In genomic region chr14:21072102-21072501, GRCh38 we compare ENCODE assay signal across 8 cellular contexts. TPM values are rescaled to one million over a fixed set of nuclear protein-coding genes. Genes with fewer than 3 reads are reported as not detected.
A peak's percentile ranks its signal among the peaks of the same experiment; 100 is the strongest.
DNase-seq lines count a peak whose midpoint lies in the region; ATAC-seq and TF ChIP-seq lines count a peak whose summit lies in the region.

No MANE protein-coding gene starts in this region.

- TF ChIP-seq CTCF in DOHH2 (IDR thresholded peaks at IDR 0.05; ENCODE audit: low read depth, low read length, poor library complexity, severe bottlenecking) (no peak), OCI-LY1 (IDR thresholded peaks at IDR 0.05; ENCODE audit: low read length) (no peak), coronary artery (IDR thresholded peaks at IDR 0.05) (no peak)

- H3K9ac ChIP-seq in OCI-LY1 (ENCODE audit: low read length): no peak overlapping the region

- H4K20me1 ChIP-seq in DOHH2 (ENCODE audit: control insufficient read depth, insufficient read depth, low read depth, low read length) (no peaks in the 10 kb centered on the region), OCI-LY1 (ENCODE audit: insufficient read depth, low read length) (no peaks in the 10 kb centered on the region)

- H3K4me1 ChIP-seq in DOHH2 (ENCODE audit: control insufficient read depth, low read length) (peaks cover 46% of the 10 kb centered on the region), OCI-LY1 (ENCODE audit: insufficient read depth, low read length, severe bottlenecking) (peaks cover 22% of the 10 kb centered on the region), mesodermal cell (ENCODE audit: control insufficient read depth, insufficient read depth, low read length, poor library complexity, severe bottlenecking) (peaks cover 9% of the 10 kb centered on the region)

- DNase-seq in coronary artery (ENCODE audit: low spot score): no peak
- DNase-seq in NCI-H1436 treated with DMSO at 0.1 percent for 48 hours (lab: John Stamatoyannopoulos, UW): no peak

- no peaks in the 10 kb centered on the region for H3K79me2 ChIP-seq in DOHH2 (ENCODE audit: control insufficient read depth, low read length)
- no peaks in the 10 kb centered on the region for H3K79me2 ChIP-seq in OCI-LY1 (ENCODE audit: insufficient read depth, low read length)

- H3K36me3 ChIP-seq in DOHH2 (ENCODE audit: control insufficient read depth, low read length): no peaks in the 10 kb centered on the region
- no peaks in the 10 kb centered on the region for H3K36me3 ChIP-seq in OCI-LY1 (ENCODE audit: insufficient read depth, low read length)
- peaks cover 45% of the 10 kb centered on the region for H3K36me3 ChIP-seq in mesodermal cell (ENCODE audit: control insufficient read depth, insufficient read depth, low read length)

- H3K9me2 ChIP-seq in DOHH2 (replicated peaks; ENCODE audit: control insufficient read depth, low read length) (no peaks in the 10 kb centered on the region), OCI-LY1 (ENCODE audit: low read depth, low read length) (no peaks in the 10 kb centered on the region)

- H3K4me3 ChIP-seq in DOHH2 (ENCODE audit: low read length) (peak overlapping the region; percentile 67), OCI-LY1 (ENCODE audit: low read depth, low read length, poor library complexity, severe bottlenecking) (no peak overlapping the region), coronary artery (peak overlapping the region; percentile 80), mesodermal cell (ENCODE audit: extremely low read depth, insufficient read depth, low read length, poor library complexity, severe bottlenecking) (peak overlapping the region; percentile 74)

- H3K27ac ChIP-seq in DOHH2 (ENCODE audit: low read depth, low read length) (no peak overlapping the region), OCI-LY1 (ENCODE audit: low read depth, low read length, poor library complexity, severe bottlenecking) (no peak overlapping the region), coronary artery (peak overlapping the region; percentile 93 to 97), mesodermal cell (ENCODE audit: low read depth, low read length, severe bottlenecking) (peak overlapping the region; percentile 91)

- H3K9me3 ChIP-seq in DOHH2 (ENCODE audit: control insufficient read depth, insufficient read depth, low read length): no peaks in the 10 kb centered on the region
- H3K9me3 ChIP-seq in OCI-LY1 (ENCODE audit: low read length): no peaks in the 10 kb centered on the region
- no peaks in the 10 kb centered on the region for H3K9me3 ChIP-seq in mesodermal cell (ENCODE audit: control insufficient read depth, low read length)

- H3K27me3 ChIP-seq in DOHH2 (ENCODE audit: control insufficient read depth, low read length): peaks cover 39% of the 10 kb centered on the region
- H3K27me3 ChIP-seq in OCI-LY1 (ENCODE audit: insufficient read depth, low read length): peaks cover 10% of the 10 kb centered on the region

- H3F3A ChIP-seq in DOHH2 (ENCODE audit: control insufficient read depth, insufficient read depth) (peaks cover 8% of the 10 kb centered on the region; the same call in 1 of the 2 replicates), OCI-LY1 (ENCODE audit: insufficient read depth, low read length) (no peaks in the 10 kb centered on the region)

- WGBS in mesodermal cell (ENCODE audit: insufficient coverage in 2 of 2), 2 experiments: 8 to 47% methylated on average over 1 to 3 of the region's 4 CpGs

- ATAC-seq in GM19467 (IDR thresholded peaks at IDR 0.05; ENCODE audit: unreplicated experiment): no peak
- ATAC-seq in HG03108 (IDR thresholded peaks at IDR 0.05; ENCODE audit: unreplicated experiment): no peak
- ATAC-seq in HG02870 (IDR thresholded peaks at IDR 0.05; ENCODE audit: unreplicated experiment): no peak

- H2AFZ ChIP-seq in OCI-LY1 (ENCODE audit: low read length): no peak overlapping the region

- peak overlapping the region; percentile 89 for H3K4me2 ChIP-seq in DOHH2 (ENCODE audit: low read length)
- peak overlapping the region; percentile 78; the same call in 1 of the 2 replicates for H3K4me2 ChIP-seq in OCI-LY1 (ENCODE audit: low read length)

RNA-seq across cellular contexts. Expression of gene ARHGEF40, which starts 2.0 kb away (rescaled TPM):
- 60.7 TPM for polyA plus RNA-seq in mesodermal cell (2013, experiment 1 of 2)
- 49.3 TPM for polyA plus RNA-seq in mesodermal cell (2013, experiment 2 of 2)

RNA-seq across cellular contexts. Expression of gene RNASE8, which starts 14.5 kb away (rescaled TPM):
- not detected for polyA plus RNA-seq in mesodermal cell (2013, experiment 1 of 2)
- not detected for polyA plus RNA-seq in mesodermal cell (2013, experiment 2 of 2)

RNA-seq across cellular contexts. Expression of gene ZNF219, which starts 26.4 kb away (rescaled TPM):
- 37.2 TPM for polyA plus RNA-seq in mesodermal cell (2013, experiment 1 of 2)
- polyA plus RNA-seq in mesodermal cell (2013, experiment 2 of 2): 29.2 TPM

RNA-seq across cellular contexts. Expression of gene TMEM253, which starts 28.8 kb away (rescaled TPM):
- 0.81 TPM for polyA plus RNA-seq in mesodermal cell (2013, experiment 1 of 2)
- 0.61 TPM for polyA plus RNA-seq in mesodermal cell (2013, experiment 2 of 2)

RNA-seq across cellular contexts. Expression of gene RNASE7, which starts 29.9 kb away (rescaled TPM):
- not detected for polyA plus RNA-seq in mesodermal cell (2013, experiment 1 of 2)
- polyA plus RNA-seq in mesodermal cell (2013, experiment 2 of 2): not detected

Comparison
In these comparisons a context has a peak if more than half of its experiments do, and no peak if none do; other contexts are left out.
1. H3K27ac ChIP-seq: peak in coronary artery (2 of 2) and mesodermal cell (single experiment); none in DOHH2 (single experiment) and OCI-LY1 (single experiment).